In the genomic region with DNA sequence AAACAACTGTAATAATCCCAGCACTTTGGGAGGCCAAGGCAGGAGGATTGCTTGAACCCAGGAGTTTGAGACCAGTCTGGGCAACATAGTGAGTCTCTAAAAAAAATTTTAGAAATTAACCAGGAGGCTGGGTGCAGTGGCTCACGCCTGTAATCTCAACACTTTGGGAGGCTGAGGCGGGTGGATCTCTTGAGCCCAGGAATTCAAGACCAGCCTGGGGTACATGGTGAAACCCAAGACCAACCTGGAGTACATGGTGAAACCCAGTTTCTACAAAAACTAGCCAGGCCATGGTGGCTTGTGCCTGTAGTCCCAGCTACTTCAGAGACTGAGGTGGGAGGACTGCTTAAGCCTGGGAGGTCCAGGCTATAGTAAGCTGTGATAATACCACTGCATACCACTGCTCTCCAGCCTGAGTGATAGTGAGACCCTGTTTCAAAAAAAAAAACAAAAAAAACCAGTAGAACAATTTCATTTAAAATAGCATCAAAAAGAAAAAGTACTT, we compare ENCODE assay signal across 24 cellular contexts.
"Had no signal": no experiment of that assay in that cellular context is flagged by ENCODE, and none has a peak within 500 bp of the region (broad histone marks: within the 10 kb centered on the region; RNA-seq: fewer than 3 reads in every experiment).

No MANE protein-coding gene starts in this region.

- H3K27ac ChIP-seq: hepatocyte, left ventricle myocardium inferior, ovary, prostate gland, skin epidermis, stomach, testis, thyroid gland, transverse colon, upper lobe of right lung had no signal

- H3K9me3 Mint-ChIP-seq: naive thymus-derived CD4-positive, alpha-beta T cell; natural killer cell treated with Interleukin-12 subunit alpha and Interleukin-12 subunit beta and Interleukin-15 and Interleukin-18, amount 100 ng/mL, for 72 hours; stimulated activated naive B cell treated with anti-CD40 and anti-IgM and Interleukin-4, amounts not matched to agents 10 μg/mL and 1 μg/mL and 100 μg/mL, for 72 hours had no signal

- H3K4me3 Mint-ChIP-seq: natural killer cell treated with Interleukin-12 subunit alpha and Interleukin-12 subunit beta and Interleukin-15 and Interleukin-18, amount 100 ng/mL, for 72 hours; stimulated activated naive B cell treated with anti-CD40 and anti-IgM and Interleukin-4, amounts not matched to agents 10 μg/mL and 1 μg/mL and 100 μg/mL, for 72 hours had no signal

- H3K9me3 ChIP-seq: left ventricle myocardium inferior, mucosa of descending colon, ovary, prostate gland, stomach, testis, thyroid gland, transverse colon, upper lobe of right lung had no signal

- H3K27me3 Mint-ChIP-seq: naive thymus-derived CD4-positive, alpha-beta T cell; natural killer cell treated with Interleukin-12 subunit alpha and Interleukin-12 subunit beta and Interleukin-15 and Interleukin-18, amount 100 ng/mL, for 72 hours; stimulated activated naive B cell treated with anti-CD40 and anti-IgM and Interleukin-4, amounts not matched to agents 10 μg/mL and 1 μg/mL and 100 μg/mL, for 72 hours had no signal

- H3K4me3 ChIP-seq: hepatocyte, left ventricle myocardium inferior, lung, mucosa of descending colon, ovary, prostate gland, skin epidermis, stomach, testis, thyroid gland, transverse colon, upper lobe of right lung had no signal

- H3K36me3 ChIP-seq: left ventricle myocardium inferior, ovary, prostate gland, stomach, thyroid gland, transverse colon, upper lobe of right lung had no signal

- H3K36me3 Mint-ChIP-seq: naive thymus-derived CD4-positive, alpha-beta T cell; natural killer cell treated with Interleukin-12 subunit alpha and Interleukin-12 subunit beta and Interleukin-15 and Interleukin-18, amount 100 ng/mL, for 72 hours; stimulated activated naive B cell treated with anti-CD40 and anti-IgM and Interleukin-4, amounts not matched to agents 10 μg/mL and 1 μg/mL and 100 μg/mL, for 72 hours had no signal

- H3K4me1 ChIP-seq: prostate gland, testis, upper lobe of right lung had no signal

- H3K27ac Mint-ChIP-seq: natural killer cell treated with Interleukin-12 subunit alpha and Interleukin-12 subunit beta and Interleukin-15 and Interleukin-18, amount 100 ng/mL, for 72 hours; stimulated activated naive B cell treated with anti-CD40 and anti-IgM and Interleukin-4, amounts not matched to agents 10 μg/mL and 1 μg/mL and 100 μg/mL, for 72 hours had no signal

- DNase-seq: islet precursor cell; left ventricle myocardium inferior; midbrain; mucosa of descending colon; naive thymus-derived CD4-positive, alpha-beta T cell; ovary; retina; right cardiac atrium; stimulated activated CD4-positive, alpha-beta T cell treated with anti-CD3 and anti-CD28 coated beads, Interleukin-12 subunit alpha, Interleukin-12 subunit beta, amount 100 ng/mL, for 4 hours; stimulated activated CD4-positive, alpha-beta T cell treated with anti-CD3 and anti-CD28 coated beads, Interleukin-15, amount 100 ng/mL, for 24 hours; stimulated activated CD4-positive, alpha-beta T cell treated with anti-CD3 and anti-CD28 coated beads, Interleukin-2, amount 100 ng/mL, for 24 hours; stimulated activated CD4-positive, alpha-beta T cell treated with anti-CD3 and anti-CD28 coated beads, Interleukin-4, amount 100 ng/mL, for 1 hour; stimulated activated naive B cell treated with anti-CD40 and anti-IgM and Interleukin-4, amounts not matched to agents 10 μg/mL and 1 μg/mL and 100 μg/mL, for 72 hours; stimulated activated naive CD8-positive, alpha-beta T cell treated with anti-CD3 and anti-CD28 coated beads, Interleukin-15, Interleukin-2, amounts not matched to agents 100 U/mL and 50 U/mL, for 24 hours; stomach; thyroid gland; transverse colon; upper lobe of right lung had no signal

- H3K27me3 ChIP-seq: hepatocyte, ovary, stomach, testis, thyroid gland, transverse colon, upper lobe of right lung had no signal
